15 cellular contexts compared by ENCODE assay signal in the genomic region with DNA sequence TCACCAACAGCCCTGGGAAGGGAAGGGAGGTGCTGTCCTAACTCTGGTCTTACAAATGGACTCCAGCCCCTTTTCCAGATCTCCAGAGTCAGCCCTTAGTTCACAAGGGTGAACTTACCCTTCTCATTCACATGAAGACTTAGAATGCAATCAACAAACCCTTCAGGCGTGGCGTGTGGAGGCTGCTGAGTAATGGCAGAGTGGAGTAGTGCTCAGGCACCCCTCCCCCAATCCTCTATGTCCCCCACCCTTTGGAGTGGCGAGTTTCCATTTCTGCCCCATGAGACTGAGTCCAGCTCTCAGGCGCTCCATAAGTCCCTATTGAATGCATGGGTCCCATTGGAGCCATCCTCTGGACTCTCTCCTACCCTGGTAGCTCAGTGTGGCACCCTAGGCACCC. TPM values are rescaled to one million over a fixed set of nuclear protein-coding genes. Genes with fewer than 3 reads are reported as not detected.
A peak's percentile ranks its signal among the peaks of the same experiment; 100 is the strongest.
DNase-seq lines count a peak whose midpoint lies in the region; ATAC-seq and TF ChIP-seq lines count a peak whose summit lies in the region.
"Had no signal": no experiment of that assay in that cellular context is flagged by ENCODE, and none has a peak within 500 bp of the region (broad histone marks: within the 10 kb centered on the region; RNA-seq: fewer than 3 reads in every experiment).

No MANE protein-coding gene starts in this region.

- no peaks in the 10 kb centered on the region for H3K9me3 ChIP-seq in breast epithelium
- H3K9me3 ChIP-seq in lung (ENCODE audit: control insufficient read depth in 2 of 2, insufficient read depth in 1 of 2, low read length in 1 of 2), result no peaks in the 10 kb centered on the region
- no peaks in the 10 kb centered on the region for H3K9me3 ChIP-seq in upper lobe of right lung

- peaks cover 16 to 25% of the 10 kb centered on the region in 2 donors for H3K4me1 ChIP-seq in breast epithelium
- H3K4me1 ChIP-seq in lung (ENCODE audit: control insufficient read depth in 2 of 2, insufficient read depth in 2 of 2, low read length in 2 of 2), result peaks cover 0 to 22% of the 10 kb centered on the region in 2 donors
- H3K4me1 ChIP-seq in upper lobe of right lung, result peaks cover 59% of the 10 kb centered on the region

- CTCF ChIA-PET in MCF 10A (lab: Yijun Ruan, JAX), result interaction anchor here (0.7 to 9.4 kb wide), 5 partner anchors 8 to 167 kb away, joined by 3 to 78 read pairs (median 4); no protein-coding TSS in a partner anchor

- H3K36me3 Mint-ChIP-seq in MCF 10A (ENCODE audit: insufficient read depth, unreplicated experiment) (no peaks in the 10 kb centered on the region), brain (peaks cover 11% of the 10 kb centered on the region)
- peaks cover 1 to 3% of the 10 kb centered on the region in 2 donors for H3K36me3 Mint-ChIP-seq in stimulated activated naive B cell treated with anti-CD40 and anti-IgM and Interleukin-4, amounts not matched to agents 10 μg/mL and 1 μg/mL and 100 μg/mL, for 72 hours
- H3K36me3 Mint-ChIP-seq: activated CD8-positive, alpha-beta memory T cell treated with anti-CD3 and anti-CD28 coated beads, Interleukin-2, amount 10 ng/mL, durations not matched to agents 7 days and 5 days had no signal

- ATAC-seq in lung (ENCODE audit: insufficient read depth, low FRiP score) (no peak), upper lobe of right lung (no peak)
- no peak for ATAC-seq in stimulated activated naive B cell treated with anti-CD40 and anti-IgM and Interleukin-4, amounts not matched to agents 10 μg/mL and 1 μg/mL and 100 μg/mL, for 72 hours (replicated peaks)
- ATAC-seq: activated CD8-positive, alpha-beta memory T cell treated with anti-CD3 and anti-CD28 coated beads, Interleukin-2, amount 10 ng/mL, durations not matched to agents 7 days and 5 days; stimulated activated naive CD8-positive, alpha-beta T cell treated with anti-CD3 and anti-CD28 coated beads, Interleukin-15, amount 100 ng/mL, for 72 hours had no signal

- POLR2A ChIA-PET in MCF 10A (lab: Yijun Ruan, JAX), result interaction anchor here (0.9 kb wide), 1 partner anchor 98 kb away, joined by 4 read pairs; no protein-coding TSS in a partner anchor

- H3K4me3 ChIP-seq in breast epithelium, result peak overlapping the region; percentile 41 to 72 (median 59)
- H3K4me3 ChIP-seq in lung, result peak overlapping the region; percentile 14
- H3K4me3 ChIP-seq in upper lobe of right lung, result peak overlapping the region; percentile 59

- DNase-seq in breast epithelium (ENCODE audit: low spot score in 2 of 2), result no peak
- DNase-seq in MCF 10A (ENCODE audit: unreplicated experiment), result no peak
- no peak for DNase-seq in lung (ENCODE audit: low spot score)
- no peak for DNase-seq in upper lobe of right lung
- DNase-seq in substantia nigra (lab: John Stamatoyannopoulos, UW), result no peak
- no peak for DNase-seq in GM03348 (ENCODE audit: low spot score)
- no peak for DNase-seq in stimulated activated naive B cell treated with anti-CD40 and anti-IgM and Interleukin-4, amounts not matched to agents 10 μg/mL and 1 μg/mL and 100 μg/mL, for 72 hours
- DNase-seq: activated CD8-positive, alpha-beta memory T cell treated with anti-CD3 and anti-CD28 coated beads, Interleukin-2, amount 10 ng/mL, durations not matched to agents 7 days and 5 days; activated naive CD4-positive, alpha-beta T cell treated with anti-CD3 and anti-CD28 coated beads for 36 hours; Kasumi-1; NCI-H187; retina; SIG-M5; stimulated activated naive CD8-positive, alpha-beta T cell treated with anti-CD3 and anti-CD28 coated beads, Interleukin-15, amount 100 ng/mL, for 72 hours had no signal

- 85 to 96% methylated on average over 4 of the region's 4 CpGs for WGBS in lung, 2 donors

- no peaks in the 10 kb centered on the region for H3K9me3 Mint-ChIP-seq in MCF 10A (ENCODE audit: unreplicated experiment)
- H3K9me3 Mint-ChIP-seq in brain, result peaks cover 0 to 10% (median 0%) of the 10 kb centered on the region in 5 experiments
- H3K9me3 Mint-ChIP-seq in stimulated activated naive B cell treated with anti-CD40 and anti-IgM and Interleukin-4, amounts not matched to agents 10 μg/mL and 1 μg/mL and 100 μg/mL, for 72 hours, result no peaks in the 10 kb centered on the region
- H3K9me3 Mint-ChIP-seq: activated naive CD4-positive, alpha-beta T cell treated with anti-CD3 and anti-CD28 coated beads for 36 hours; stimulated activated naive CD8-positive, alpha-beta T cell treated with anti-CD3 and anti-CD28 coated beads, Interleukin-15, amount 100 ng/mL, for 72 hours had no signal

- H3K4me3 Mint-ChIP-seq in MCF 10A (ENCODE audit: unreplicated experiment) (no peak overlapping the region), brain (peak overlapping the region in 3 of 5 experiments; percentile 88 to 90 (median 90))
- no peak overlapping the region for H3K4me3 Mint-ChIP-seq in stimulated activated naive B cell treated with anti-CD40 and anti-IgM and Interleukin-4, amounts not matched to agents 10 μg/mL and 1 μg/mL and 100 μg/mL, for 72 hours
- H3K4me3 Mint-ChIP-seq: activated CD8-positive, alpha-beta memory T cell treated with anti-CD3 and anti-CD28 coated beads, Interleukin-2, amount 10 ng/mL, durations not matched to agents 7 days and 5 days; activated naive CD4-positive, alpha-beta T cell treated with anti-CD3 and anti-CD28 coated beads for 36 hours; stimulated activated naive CD8-positive, alpha-beta T cell treated with anti-CD3 and anti-CD28 coated beads, Interleukin-15, amount 100 ng/mL, for 72 hours had no signal

- no peaks in the 10 kb centered on the region for H3K36me3 ChIP-seq in breast epithelium
- peaks cover 0 to 8% of the 10 kb centered on the region in 2 donors for H3K36me3 ChIP-seq in lung (ENCODE audit: control insufficient read depth in 2 of 2, insufficient read depth in 2 of 2, low read length in 2 of 2)
- peaks cover 4% of the 10 kb centered on the region for H3K36me3 ChIP-seq in upper lobe of right lung

- no peaks in the 10 kb centered on the region for H3K27me3 ChIP-seq in breast epithelium
- no peaks in the 10 kb centered on the region for H3K27me3 ChIP-seq in lung (ENCODE audit: control insufficient read depth, insufficient read depth)
- H3K27me3 ChIP-seq in upper lobe of right lung, result no peaks in the 10 kb centered on the region

- BruUV-seq in MCF 10A (replicated peaks; lab: Mats Ljungman, UMichigan), result no TSS peak

- H3K27ac Mint-ChIP-seq in MCF 10A (ENCODE audit: low read depth, unreplicated experiment) (no peak overlapping the region), brain (peak overlapping the region in 3 of 5 experiments; percentile 14 to 92 (median 38))
- no peak overlapping the region for H3K27ac Mint-ChIP-seq in stimulated activated naive B cell treated with anti-CD40 and anti-IgM and Interleukin-4, amounts not matched to agents 10 μg/mL and 1 μg/mL and 100 μg/mL, for 72 hours
- H3K27ac Mint-ChIP-seq: activated CD8-positive, alpha-beta memory T cell treated with anti-CD3 and anti-CD28 coated beads, Interleukin-2, amount 10 ng/mL, durations not matched to agents 7 days and 5 days; activated naive CD4-positive, alpha-beta T cell treated with anti-CD3 and anti-CD28 coated beads for 36 hours; stimulated activated naive CD8-positive, alpha-beta T cell treated with anti-CD3 and anti-CD28 coated beads, Interleukin-15, amount 100 ng/mL, for 72 hours had no signal

- intact Hi-C loops in breast epithelium (cut with DNase I; ENCODE audit: low total_unique reads), result no loop called here
- intact Hi-C loops in MCF 10A (cut with micrococcal nuclease), result no loop called here
- intact Hi-C loops in upper lobe of right lung (cut with DNase I), result no loop called here

- TF ChIP-seq CTCF in breast epithelium (IDR thresholded peaks at IDR 0.05) (no peak), MCF 10A (IDR thresholded peaks at IDR 0.05; ENCODE audit: unreplicated experiment) (no peak), brain (conservative IDR thresholded peaks at IDR 0.05) (no peak), lung (IDR thresholded peaks at IDR 0.05; ENCODE audit: control extremely low read depth, extremely low read depth) (no peak), upper lobe of right lung (IDR thresholded peaks at IDR 0.05) (no peak)

- peaks cover 10% of the 10 kb centered on the region for H3K4me1 Mint-ChIP-seq in MCF 10A (ENCODE audit: insufficient read depth, unreplicated experiment)
- peaks cover 87% of the 10 kb centered on the region for H3K4me1 Mint-ChIP-seq in brain
- peaks cover 16 to 25% of the 10 kb centered on the region in 2 donors for H3K4me1 Mint-ChIP-seq in stimulated activated naive B cell treated with anti-CD40 and anti-IgM and Interleukin-4, amounts not matched to agents 10 μg/mL and 1 μg/mL and 100 μg/mL, for 72 hours

- TF ChIP-seq POLR2A in breast epithelium (IDR thresholded peaks at IDR 0.05), result no peak

- peaks cover 12% of the 10 kb centered on the region for H3K27me3 Mint-ChIP-seq in MCF 10A (ENCODE audit: insufficient read depth, unreplicated experiment)
- peaks cover 15% of the 10 kb centered on the region for H3K27me3 Mint-ChIP-seq in brain
- H3K27me3 Mint-ChIP-seq in stimulated activated naive B cell treated with anti-CD40 and anti-IgM and Interleukin-4, amounts not matched to agents 10 μg/mL and 1 μg/mL and 100 μg/mL, for 72 hours, result peaks cover 20 to 22% of the 10 kb centered on the region in 2 donors

- H3K27ac ChIP-seq in breast epithelium (no peak overlapping the region), lung (ENCODE audit: low read depth in 1 of 2, low read length in 1 of 2) (no peak overlapping the region), upper lobe of right lung (no peak overlapping the region), substantia nigra (ENCODE audit: low read depth, low read length, poor library complexity, severe bottlenecking) (no peak overlapping the region)

RNA-seq across cellular contexts. Expression of a gene that starts 3.3 kb away (rescaled TPM):
- total RNA-seq in breast epithelium, result 1 to 10 TPM in 2 of 3 donors, under 1 TPM in 1; 0.80 to 5.0 (median 4.3) TPM
- 0.17 and 0.23 TPM in 2 replicates for total RNA-seq in MCF 10A (2022)
- 6.0 TPM for polyA plus RNA-seq in brain (ENCODE audit: insufficient read depth, low read depth, low replicate concordance)
- 1 to 10 TPM in 1 of 2 donors, under 1 TPM in 1; 0.74 to 3.6 TPM for total RNA-seq in lung
- 10 to 100 TPM in 1 of 2 donors, 1 to 10 TPM in 1; 7.3 to 12.0 TPM for polyA plus RNA-seq in lung
- 10.6 TPM for total RNA-seq in upper lobe of right lung

RNA-seq across cellular contexts. Expression of a gene that starts 49.9 kb away (rescaled TPM):
- total RNA-seq in breast epithelium, result 100 to 1,000 TPM; 224 TPM
- 40.0 and 48.6 TPM in 2 replicates for total RNA-seq in MCF 10A (2022)
- polyA plus RNA-seq in brain (ENCODE audit: insufficient read depth, low read depth, low replicate concordance), result 82.0 TPM
- total RNA-seq in lung, result 10 to 100 TPM; 63.0 to 69.7 TPM
- polyA plus RNA-seq in lung, result 10 to 100 TPM; 37.6 to 57.1 TPM
- 74.7 TPM for total RNA-seq in upper lobe of right lung

Comparison
In these comparisons a context has a peak if more than half of its experiments do, and no peak if none do; other contexts are left out.
1. H3K27ac Mint-ChIP-seq: peak in brain (3 of 5); none in MCF 10A (single experiment) and stimulated activated naive B cell treated with anti-CD40 and anti-IgM and Interleukin-4, amounts not matched to agents 10 μg/mL and 1 μg/mL and 100 μg/mL, for 72 hours (single experiment).
2. H3K4me3 Mint-ChIP-seq: peak in brain (3 of 5); none in MCF 10A (single experiment) and stimulated activated naive B cell treated with anti-CD40 and anti-IgM and Interleukin-4, amounts not matched to agents 10 μg/mL and 1 μg/mL and 100 μg/mL, for 72 hours (0 of 2).
3. Peak in every context shown above with its lines, with median percentiles within 50 percentile points of each other: H3K4me3 ChIP-seq.